In genomic region chr5:43802119-43802518, GRCh38 we compare ENCODE assay signal across 16 cellular contexts.
DNase-seq lines count a peak whose midpoint lies in the region; ATAC-seq and TF ChIP-seq lines count a peak whose summit lies in the region.
"Had no signal": no experiment of that assay in that cellular context is flagged by ENCODE, and none has a peak within 500 bp of the region (broad histone marks: within the 10 kb centered on the region; RNA-seq: fewer than 3 reads in every experiment).

No MANE protein-coding gene starts in this region.

- dilution Hi-C loops in IMR-90 (cut with HindIII; ENCODE audit: low sequenced_read_pairs, unreplicated experiment) = no loop called here

- peak; percentile 35 for DNase-seq in AG08396 (ENCODE audit: low spot score)
- peak; percentile 20 for DNase-seq in IMR-90
- DNase-seq in brain microvascular endothelial cell = peak; percentile 28
- peak; percentile 5 for DNase-seq in iris pigment epithelial cell (ENCODE audit: low read depth)
- no peak for DNase-seq in mucosa of gallbladder (ENCODE audit: low spot score)
- DNase-seq in stimulated activated CD4-positive, alpha-beta T cell treated with anti-CD3 and anti-CD28 coated beads, Interleukin-4, amount 100 ng/mL, for 24 hours = no peak
- DNase-seq in posterior vena cava (ENCODE audit: low spot score) = no peak
- DNase-seq in NCI-H1694 (lab: John Stamatoyannopoulos, UW) = no peak
- DNase-seq: activated CD4-positive, alpha-beta memory T cell treated with anti-CD3 and anti-CD28 coated beads for 36 hours; activated T-cell treated with anti-CD3 and anti-CD28 coated beads, Interleukin-2, amount 50 U/mL, for 48 hours; Karpas-422; kidney; midbrain; NCI-H1436 treated with DMSO at 0.1 percent for 48 hours; SJCRH30; upper lobe of left lung had no signal

- H3K4me3 ChIP-seq in IMR-90 (ENCODE audit: insufficient read depth, low read depth, low read length) = no peak overlapping the region
- H3K4me3 ChIP-seq in brain microvascular endothelial cell (ENCODE audit: low read depth, low read length) = no peak overlapping the region
- H3K4me3 ChIP-seq: SJCRH30, upper lobe of left lung had no signal

- H3K4me2 ChIP-seq in IMR-90 (ENCODE audit: low read depth, low read length) = peak overlapping the region; percentile 18; the same call in 1 of the 2 replicates

- no peak overlapping the region for H3K14ac ChIP-seq in IMR-90 (replicated peaks; ENCODE audit: low read depth, low read length)

- POLR2A ChIA-PET in IMR-90 (lab: Charles Lee; ENCODE audit: unreplicated experiment) = no interaction called here

- TF ChIP-seq RAD21 in IMR-90 (IDR thresholded peaks at IDR 0.05; ENCODE audit: low read length) = no peak

- peak overlapping the region; percentile 23 for H3K18ac ChIP-seq in IMR-90 (ENCODE audit: low read depth, low read length)

- in situ Hi-C loops in IMR-90 (cut with MboI; ENCODE audit: low sequenced_read_pairs) = no loop called here
- in situ Hi-C loops in brain microvascular endothelial cell (cut with HindIII; ENCODE audit: low pct_ligation_motif_present, low sequenced_read_pairs) = no loop called here

- BruUV-seq in IMR-90 (replicated peaks; lab: Mats Ljungman, UMichigan) = no TSS peak

- H3K9me1 ChIP-seq in IMR-90 (ENCODE audit: insufficient read depth, low read length) = no peaks in the 10 kb centered on the region

- H2AK5ac ChIP-seq in IMR-90 (ENCODE audit: low read depth, low read length) = no peak overlapping the region

- no CpG with 5 or more reads among the region's 1 CpG for WGBS in IMR-90 (ENCODE audit: extremely low coverage in 2 of 2, insufficient read length in 1 of 2), 2 experiments

- CTCF ChIA-PET in IMR-90 (lab: Yijun Ruan, JAX) = no interaction called here

- no peaks in the 10 kb centered on the region for H3K9me3 ChIP-seq in IMR-90 (ENCODE audit: control insufficient read depth, insufficient read depth, low read length)
- H3K9me3 ChIP-seq: upper lobe of left lung had no signal

- no peak for TF ChIP-seq POLR2A in IMR-90 (IDR thresholded peaks at IDR 0.05; ENCODE audit: low read depth, low read length)

- no peak overlapping the region for H3K9ac ChIP-seq in IMR-90 (ENCODE audit: low read depth, low read length)

- 0 out of 2 replicates have a peak overlapping the region, but pooled peaks have one; percentile 41 for H4K5ac ChIP-seq in IMR-90 (ENCODE audit: low read depth, low read length)

- no peak overlapping the region for H4K91ac ChIP-seq in IMR-90 (ENCODE audit: insufficient read depth, low read depth, low read length)

- no peak overlapping the region for H4K8ac ChIP-seq in IMR-90 (ENCODE audit: low read depth in 2 of 2, low read length in 2 of 2)

- TF ChIP-seq CTCF in IMR-90 (conservative IDR thresholded peaks at IDR 0.05; ENCODE audit: low read depth, low read length) = no peak
- no peak for TF ChIP-seq CTCF in brain microvascular endothelial cell (IDR thresholded peaks at IDR 0.05; ENCODE audit: low read depth, low read length, missing control alignments)

- no peak overlapping the region for H2BK15ac ChIP-seq in IMR-90 (ENCODE audit: low read depth, low read length)

- no peak overlapping the region for H2BK120ac ChIP-seq in IMR-90 (ENCODE audit: low read depth, low read length)

- ATAC-seq in IMR-90 (ENCODE audit: low read depth) = peak; percentile 17

- H3K27ac ChIP-seq in IMR-90 (ENCODE audit: insufficient read depth, low read length) (peak overlapping the region; percentile 21; the same call in 1 of the 2 replicates), brain microvascular endothelial cell (no peak overlapping the region)
- H3K27ac ChIP-seq: SJCRH30, upper lobe of left lung had no signal

- H3K36me3 ChIP-seq in IMR-90 (ENCODE audit: control insufficient read depth, insufficient read depth, low read length) (no peaks in the 10 kb centered on the region), brain microvascular endothelial cell (replicated peaks) (no peaks in the 10 kb centered on the region)
- H3K36me3 ChIP-seq: SJCRH30, upper lobe of left lung had no signal

- no peak overlapping the region for H2BK20ac ChIP-seq in IMR-90 (ENCODE audit: low read depth, low read length)

- no peak overlapping the region for H3K56ac ChIP-seq in IMR-90 (ENCODE audit: extremely low read depth, insufficient read depth, low read length)

- peaks cover 2% of the 10 kb centered on the region; the same call in 1 of the 2 replicates for H3K4me1 ChIP-seq in IMR-90 (ENCODE audit: control insufficient read depth, insufficient read depth, low read length)
- H3K4me1 ChIP-seq: SJCRH30, upper lobe of left lung had no signal

- no peaks in the 10 kb centered on the region for H4K20me1 ChIP-seq in IMR-90 (ENCODE audit: insufficient read depth, low read length)

- H2AK9ac ChIP-seq in IMR-90 (replicated peaks; ENCODE audit: low read depth, low read length, poor library complexity) = no peak overlapping the region

- intact Hi-C loops in IMR-90 (cut with micrococcal nuclease) (no loop called here), posterior vena cava (cut with DNase I) (no loop called here)

- H2BK5ac ChIP-seq in IMR-90 (ENCODE audit: low read depth, low read length, poor library complexity, severe bottlenecking) = no peak overlapping the region

- H2AFZ ChIP-seq in IMR-90 (replicated peaks; ENCODE audit: low read length, poor library complexity) = no peak overlapping the region

- H3K27me3 ChIP-seq in IMR-90 (ENCODE audit: control insufficient read depth, insufficient read depth, low read length) = no peaks in the 10 kb centered on the region
- H3K27me3 ChIP-seq in brain microvascular endothelial cell (replicated peaks) = no peaks in the 10 kb centered on the region
- H3K27me3 ChIP-seq: SJCRH30, upper lobe of left lung had no signal

- H3K4ac ChIP-seq in IMR-90 (ENCODE audit: low read depth, low read length) = no peak overlapping the region

- no peaks in the 10 kb centered on the region for H3K79me1 ChIP-seq in IMR-90 (ENCODE audit: low read depth in 1 of 2, low read length in 2 of 2)

- no peak overlapping the region for H3K23ac ChIP-seq in IMR-90 (ENCODE audit: low read depth, low read length)

TF ChIP-seq in IMR-90, 13 proteins besides CTCF, POLR2A, EP300 and RAD21:
- TF ChIP-seq ELK1 (IDR thresholded peaks at IDR 0.05; ENCODE audit: borderline replicate concordance, low read depth, low read length) = no peak
- TF ChIP-seq MAZ (IDR thresholded peaks at IDR 0.05; ENCODE audit: borderline replicate concordance, low read depth, low read length) = no peak
- TF ChIP-seq CHD1 (IDR thresholded peaks at IDR 0.05; ENCODE audit: low read depth, low read length) = no peak
- TF ChIP-seq MAFK (IDR thresholded peaks at IDR 0.05; ENCODE audit: low read depth, low read length) = no peak
- TF ChIP-seq RCOR1 (IDR thresholded peaks at IDR 0.05; ENCODE audit: insufficient replicate concordance, low read length) = no peak
- TF ChIP-seq FOS (IDR thresholded peaks at IDR 0.05; ENCODE audit: low read depth, low read length) = no peak
- TF ChIP-seq NFE2L2 (IDR thresholded peaks at IDR 0.05; ENCODE audit: low read depth, low read length) = no peak
- no peak for TF ChIP-seq CEBPB (IDR thresholded peaks at IDR 0.05; ENCODE audit: low read depth, low read length)
- no peak for TF ChIP-seq MXI1 (IDR thresholded peaks at IDR 0.05; ENCODE audit: borderline replicate concordance, low read depth, low read length)
- TF ChIP-seq SMC3 (IDR thresholded peaks at IDR 0.05; ENCODE audit: low read depth, low read length) = no peak
- TF ChIP-seq USF2 (IDR thresholded peaks at IDR 0.05; ENCODE audit: low read depth, low read length) = no peak
- no peak for TF ChIP-seq BHLHE40 (IDR thresholded peaks at IDR 0.05; ENCODE audit: low read depth, low read length)
- no peak for TF ChIP-seq RFX5 (IDR thresholded peaks at IDR 0.05; ENCODE audit: low read depth, low read length)

Comparison
In these comparisons a context has a peak if more than half of its experiments do, and no peak if none do; other contexts are left out.
1. DNase-seq: peak in AG08396 (single experiment), IMR-90 (single experiment), brain microvascular endothelial cell (single experiment) and iris pigment epithelial cell (single experiment); none in mucosa of gallbladder (single experiment), stimulated activated CD4-positive, alpha-beta T cell treated with anti-CD3 and anti-CD28 coated beads, Interleukin-4, amount 100 ng/mL, for 24 hours (single experiment), posterior vena cava (single experiment) and NCI-H1694 (single experiment).